23 cellular contexts compared by ENCODE assay signal in genomic region chr10:113613427-113613826, GRCh38. TPM values are rescaled to one million over a fixed set of nuclear protein-coding genes. Genes with fewer than 3 reads are reported as not detected.
DNase-seq lines count a peak whose midpoint lies in the region; ATAC-seq, FAIRE-seq and TF ChIP-seq lines count a peak whose summit lies in the region.
"Had no signal": no experiment of that assay in that cellular context is flagged by ENCODE, and none has a peak within 500 bp of the region (broad histone marks: within the 10 kb centered on the region; RNA-seq: fewer than 3 reads in every experiment).

No MANE protein-coding gene starts in this region.

- intact Hi-C loops in cardiac septum (cut with DNase I): no loop called here
- intact Hi-C loops in Right ventricle myocardium inferior (cut with DNase I): no loop called here
- intact Hi-C loops in gastrocnemius medialis (cut with DNase I; ENCODE audit: low total_unique reads): no loop called here

- no peaks in the 10 kb centered on the region for H3K79me2 ChIP-seq in H1 (ENCODE audit: control insufficient read depth in 1 of 2, insufficient read depth in 2 of 2, low read length in 2 of 2)

- H3K36me3 ChIP-seq in HEK293 (ENCODE audit: control insufficient read depth in 2 of 2, insufficient read depth in 1 of 2, low read length in 2 of 2) (no peaks in the 10 kb centered on the region), H1 (ENCODE audit: control insufficient read depth in 2 of 4, insufficient read depth in 4 of 4, low read length in 3 of 4) (no peaks in the 10 kb centered on the region), gastrocnemius medialis (peaks cover 0 to 61% of the 10 kb centered on the region in 2 donors)

- H2BK15ac ChIP-seq in H1 (ENCODE audit: low read length): peak overlapping the region; percentile 50; the same call in 1 of the 2 replicates

- H3K4me3 ChIP-seq in HEK293 (ENCODE audit: low read depth, low read length): no peak overlapping the region
- no peak overlapping the region for H3K4me3 ChIP-seq in H1 (ENCODE audit: extremely low read depth in 1 of 4, insufficient read depth in 2 of 4, low read depth in 3 of 4, low read length in 4 of 4)
- H3K4me3 ChIP-seq in gastrocnemius medialis: no peak overlapping the region
- H3K4me3 ChIP-seq: A549, GM12878, GM23248 had no signal

- no peak overlapping the region for H2AK5ac ChIP-seq in H1 (ENCODE audit: low read depth, low read length)

- peaks cover 3% of the 10 kb centered on the region; the same call in 1 of the 2 replicates for H3K23me2 ChIP-seq in H1 (ENCODE audit: low read depth, low read length)

- POLR2A ChIA-PET in HEK293 (lab: Yijun Ruan, JAX): no interaction called here
- POLR2A ChIA-PET in H1 (lab: Charles Lee; ENCODE audit: partially characterized antibody): no interaction called here

- no peak overlapping the region for H2BK12ac ChIP-seq in H1 (ENCODE audit: low read depth, low read length)

- no peak for FAIRE-seq in H1 (lab: Jason Lieb, UNC)
- FAIRE-seq: A549, GM12878, GM19239 had no signal

- H2BK120ac ChIP-seq in H1 (replicated peaks; ENCODE audit: low read depth, low read length): no peak overlapping the region

- H2BK5ac ChIP-seq in H1 (ENCODE audit: low read depth, low read length): no peak overlapping the region

- TF ChIP-seq RAD21 in H1 (IDR thresholded peaks at IDR 0.05 in 1 of 2, conservative IDR thresholded peaks at IDR 0.05 in 1 of 2; ENCODE audit: low read depth in 2 of 2, low read length in 2 of 2): no peak

- peaks cover 9% of the 10 kb centered on the region for H3K4me1 ChIP-seq in HEK293 (ENCODE audit: control insufficient read depth, insufficient read depth, low read length)
- peaks cover 2 to 24% (median 22%) of the 10 kb centered on the region in 4 experiments for H3K4me1 ChIP-seq in H1 (replicated peaks in 1 of 4; ENCODE audit: control insufficient read depth in 3 of 4, insufficient read depth in 4 of 4, low read length in 3 of 4)
- H3K4me1 ChIP-seq in gastrocnemius medialis: peaks cover 75 to 83% of the 10 kb centered on the region in 2 donors
- H3K4me1 ChIP-seq: A549, Caco-2 had no signal

- TF ChIP-seq POLR2A in H1 (IDR thresholded peaks at IDR 0.05; ENCODE audit: control extremely low read depth in 1 of 2, low read depth in 2 of 2, low read length in 2 of 2) (no peak), gastrocnemius medialis (IDR thresholded peaks at IDR 0.05) (no peak)

- no peak for TF ChIP-seq EP300 in H1 (IDR thresholded peaks at IDR 0.05; ENCODE audit: borderline replicate concordance in 1 of 2, low read depth in 2 of 2, low read length in 2 of 2)

- H3K56ac ChIP-seq in H1 (replicated peaks; ENCODE audit: insufficient read length, low read depth, low read length): no peak overlapping the region

- H2AFZ ChIP-seq in H1 (ENCODE audit: low read length): no peak overlapping the region
- H2AFZ ChIP-seq: GM23248 had no signal

- no peaks in the 10 kb centered on the region for H3K9me3 ChIP-seq in HEK293 (ENCODE audit: control insufficient read depth, insufficient read depth, low read depth, low read length)
- no peaks in the 10 kb centered on the region for H3K9me3 ChIP-seq in H1 (ENCODE audit: insufficient read depth in 2 of 2, low read depth in 1 of 2, low read length in 1 of 2)
- H3K9me3 ChIP-seq in gastrocnemius medialis: no peaks in the 10 kb centered on the region
- H3K9me3 ChIP-seq: A549, Caco-2 had no signal

- H3K27me3 ChIP-seq in H1 (replicated peaks in 1 of 4; ENCODE audit: control insufficient read depth in 3 of 4, extremely low read depth in 1 of 4, insufficient read depth in 3 of 4, low read length in 3 of 4) (peaks cover 0 to 9% (median under 1%) of the 10 kb centered on the region in 4 experiments; a peak in 3 of 7 replicates), gastrocnemius medialis (no peaks in the 10 kb centered on the region)

- H3K4ac ChIP-seq in H1 (replicated peaks; ENCODE audit: insufficient read length, low read depth, low read length): no peak overlapping the region

- no peak for ATAC-seq in Right ventricle myocardium inferior
- no peak for ATAC-seq in gastrocnemius medialis
- ATAC-seq: A549; CD8-positive, alpha-beta T cell; GM12878; HCT116 had no signal

- no peak overlapping the region for H3K14ac ChIP-seq in H1 (ENCODE audit: insufficient read length)

- peak; percentile 33 for DNase-seq in cardiac septum (ENCODE audit: low spot score)
- DNase-seq in Right ventricle myocardium inferior (ENCODE audit: missing footprints): no peak
- DNase-seq in H1 (ENCODE audit: low read depth in 1 of 2, low spot score in 2 of 2): no peak
- no peak for DNase-seq in gastrocnemius medialis
- no peak for DNase-seq in activated CD4-positive, CD25-positive, alpha-beta regulatory T cell treated with anti-CD3 and anti-CD28 coated beads, Interleukin-2, amount 50 U/mL, for 72 hours
- no peak for DNase-seq in HUDEP-2 (lab: John Stamatoyannopoulos, UW; ENCODE audit: unreplicated experiment in 76 of 76)
- no peak for DNase-seq in substantia nigra (lab: John Stamatoyannopoulos, UW)
- DNase-seq: 8988T; Caco-2; CD4-positive, CD25-positive, alpha-beta regulatory T cell; CD8-positive, alpha-beta T cell; DMS153; DND-41; GDM1; GM23248; H9; HFFc6 had no signal

- no peak overlapping the region; the same call in 1 of the 2 replicates for H3K18ac ChIP-seq in H1 (ENCODE audit: extremely low read depth, low read length)

- 95% methylated on average over 2 of the region's 2 CpGs; no CpG with 5 or more reads in 1 of the 2 experiments for WGBS in H1 (ENCODE audit: extremely low coverage in 1 of 2, insufficient coverage in 1 of 2, insufficient read length in 1 of 2, insufficient replicate concordance in 2 of 2, low coverage in 1 of 2, low lambda C conversion rate in 2 of 2, missing lambda C conversion rate in 1 of 2), 2 experiments

- H3K9ac ChIP-seq in H1 (replicated peaks in 1 of 4; ENCODE audit: extremely low read depth in 1 of 4, low read depth in 3 of 4, low read length in 3 of 4): no peak overlapping the region
- H3K9ac ChIP-seq: GM23248 had no signal

- H4K91ac ChIP-seq in H1 (replicated peaks; ENCODE audit: insufficient read length, low read length): no peak overlapping the region

- no peak overlapping the region for H3K23ac ChIP-seq in H1 (ENCODE audit: insufficient read length)

- H3K27ac ChIP-seq in HEK293 (ENCODE audit: extremely low read depth, low read depth, low read length) (no peak overlapping the region), H1 (ENCODE audit: low read depth, low read length) (no peak overlapping the region), gastrocnemius medialis (peak overlapping the region; percentile 88 to 96 (median 90)), substantia nigra (ENCODE audit: low read depth, low read length, poor library complexity, severe bottlenecking) (no peak overlapping the region)
- H3K27ac ChIP-seq: A549, GM23248 had no signal

- CTCF ChIA-PET in HEK293 (lab: Yijun Ruan, JAX) (interaction anchor here (0.6 to 1.4 kb wide), 2 partner anchors 11 to 12 kb away, joined by 3 to 5 read pairs; no protein-coding TSS in a partner anchor), H1 (lab: Charles Lee; ENCODE audit: partially characterized antibody) (interaction anchor here (0.6 to 4.3 kb wide), 3 partner anchors 13 to 240 kb away, joined by 5 to 33 read pairs (median 6); no protein-coding TSS in a partner anchor)

- no peak overlapping the region for H4K8ac ChIP-seq in H1 (ENCODE audit: extremely low read depth, insufficient read depth, low read length)

- TF ChIP-seq CTCF in HEK293 (tag by site-specific recombination; IDR thresholded peaks at IDR 0.05) (no peak), H1 (IDR thresholded peaks at IDR 0.05; ENCODE audit: control extremely low read depth in 1 of 3, insufficient read depth in 1 of 3, low read depth in 1 of 3, low read length in 3 of 3) (no peak), gastrocnemius medialis (IDR thresholded peaks at IDR 0.05 in 4 of 5, conservative IDR thresholded peaks at IDR 0.05 in 1 of 5) (no peak)

- no peak overlapping the region for H2BK20ac ChIP-seq in H1 (ENCODE audit: low read length)

- in situ Hi-C loops in gastrocnemius medialis (cut with MboI; ENCODE audit: low sequenced_read_pairs in 4 of 4): no loop called here

- no peaks in the 10 kb centered on the region for H4K20me1 ChIP-seq in H1 (replicated peaks in 1 of 2; ENCODE audit: control insufficient read depth in 1 of 2, insufficient read depth in 2 of 2, low read length in 2 of 2)

- no peak overlapping the region for H4K5ac ChIP-seq in H1 (ENCODE audit: insufficient read length, low read depth, low read length)

- 0 out of 4 replicates have a peak overlapping the region, but pooled peaks of 1 of the 2 experiments have one; percentile 7 for H3K4me2 ChIP-seq in H1 (ENCODE audit: insufficient read depth in 1 of 2, low read depth in 2 of 2, low read length in 2 of 2)
- H3K4me2 ChIP-seq: A549 had no signal

- no peaks in the 10 kb centered on the region for H3K79me1 ChIP-seq in H1 (ENCODE audit: low read depth, low read length)

TF ChIP-seq in HEK293, 187 proteins besides CTCF, POLR2A, EP300 and RAD21:
- TF ChIP-seq ZNF23 (tag by site-specific recombination; IDR thresholded peaks at IDR 0.05; ENCODE audit: borderline replicate concordance) (no peak), ZFHX2 (tag by site-specific recombination; conservative IDR thresholded peaks at IDR 0.05) (peak; percentile 63), EGR2 (tag by site-specific recombination; IDR thresholded peaks at IDR 0.05; ENCODE audit: low read depth) (peak; percentile 74), ZNF324 (tag by site-specific recombination; IDR thresholded peaks at IDR 0.05) (no peak)
TF ChIP-seq in HEK293: peak in this region for 2.

TF ChIP-seq in H1, 55 proteins besides CTCF, POLR2A, EP300 and RAD21 (continues in another document):
- TF ChIP-seq JUN (IDR thresholded peaks at IDR 0.05; ENCODE audit: low read depth, low read length) (no peak), NANOG (IDR thresholded peaks at IDR 0.05; ENCODE audit: insufficient read depth, low read depth, low read length, poor library complexity, severe bottlenecking) (no peak), HDAC6 (IDR thresholded peaks at IDR 0.05; ENCODE audit: low read depth, low read length) (no peak), TAF1 (IDR thresholded peaks at IDR 0.05; ENCODE audit: low read depth, low read length) (no peak), TBP (IDR thresholded peaks at IDR 0.05; ENCODE audit: low read depth, low read length) (no peak), ZNF274 (IDR thresholded peaks at IDR 0.05; ENCODE audit: borderline replicate concordance, extremely low read depth, low read length) (no peak)

RNA-seq across cellular contexts. Expression of gene NRAP, which starts 50.4 kb away (rescaled TPM):
- 1,029 TPM for total RNA-seq in cardiac septum
- total RNA-seq in Right ventricle myocardium inferior: 1,026 TPM
- not detected in 2 replicates for total RNA-seq in H1 (2021; fragmentation: NEBNext Ultra II Directional; extraction: Animal tissue kit (Norgen Biotek cat#: 25700))
- not detected in 2 replicates for polyA plus RNA-seq in H1 (2011; rRNA removed)
- polyA plus RNA-seq in H1 (2011; cell fraction: cytosol; rRNA removed): not detected
- not detected for polyA plus RNA-seq in H1 (2011; cell fraction: nucleus; rRNA removed)
- not detected in 4 replicates for polyA plus RNA-seq in H1 (2012, experiment 1 of 2)
- polyA plus RNA-seq in H1 (2012, experiment 2 of 2): not detected
- 0.02 TPM for polyA plus RNA-seq in H1 (2013, experiment 1 of 2)
- polyA plus RNA-seq in H1 (2013, experiment 2 of 2): not detected
- not detected in 2 replicates for polyA minus RNA-seq in H1 (2011; rRNA and poly(A)+ RNA removed)
- polyA minus RNA-seq in H1 (2011; cell fraction: cytosol; rRNA and poly(A)+ RNA removed): not detected
- not detected for polyA minus RNA-seq in H1 (2011; cell fraction: nucleus; rRNA and poly(A)+ RNA removed)
- 1,000 to 10,000 TPM in 3 of 4 donors, 100 to 1,000 TPM in 1; 811 to 2,339 (median 1,413) TPM for total RNA-seq in gastrocnemius medialis
- total RNA-seq: CD4-positive, CD25-positive, alpha-beta regulatory T cell; CD8-positive, alpha-beta T cell; GM12878; GM23248; H9; HFFc6 had no signal
- polyA plus RNA-seq: A549; BJ; CD4-positive, CD25-positive, alpha-beta regulatory T cell; GM12878; GM23248 had no signal

Comparison
In these comparisons a context has a peak if more than half of its experiments do, and no peak if none do; other contexts are left out.
1. H3K27ac ChIP-seq: peak in gastrocnemius medialis (4 of 4); none in HEK293 (single experiment), H1 (single experiment) and substantia nigra (single experiment).
2. RNA of gene NRAP, which starts 50.4 kb away (total RNA-seq): 811 to 2,339 TPM in gastrocnemius medialis, 1,029 TPM in cardiac septum (single experiment) and 1,026 TPM in Right ventricle myocardium inferior (single experiment); not detected in H1; every median in the first group is over 100 times any median in the second.